8 cellular contexts compared by ENCODE assay signal in genomic region chr9:113409883-113410206, GRCh38. TPM values are rescaled to one million over a fixed set of nuclear protein-coding genes. Genes with fewer than 3 reads are reported as not detected.
DNase-seq lines count a peak whose midpoint lies in the region; ATAC-seq and TF ChIP-seq lines count a peak whose summit lies in the region.

No MANE protein-coding gene starts in this region.

- H3K27me3 Mint-ChIP-seq in GM23338 (ENCODE audit: insufficient read depth, low read depth, poor library complexity): peaks cover 16% of the 10 kb centered on the region

- H3K4me1 ChIP-seq in GM23338 (ENCODE audit: insufficient read depth): peaks cover 9% of the 10 kb centered on the region; the same call in 1 of the 2 replicates

- TF ChIP-seq CTCF in 22Rv1 (IDR thresholded peaks at IDR 0.05) (no peak), GM23338 (conservative IDR thresholded peaks at IDR 0.05; ENCODE audit: low read depth in 2 of 2) (no peak), foreskin fibroblast (IDR thresholded peaks at IDR 0.05; ENCODE audit: low read depth, low read length) (no peak)

- peak overlapping the region; percentile 99 for H3K4me3 Mint-ChIP-seq in GM23338

- DNase-seq in GM23338 (ENCODE audit: low spot score) (no peak), foreskin fibroblast (no peak), NCI-H1694 treated with DMSO at 0.1 percent for 48 hours (lab: John Stamatoyannopoulos, UW) (no peak), occipital lobe (lab: John Stamatoyannopoulos, UW) (no peak), HuH-7.5 (ENCODE audit: low spot score) (no peak)

- peak overlapping the region; percentile 82 for H3K4me2 ChIP-seq in GM23338

- peaks cover 22% of the 10 kb centered on the region for H3K4me1 Mint-ChIP-seq in GM23338

- peak overlapping the region; percentile 100 for H3K27ac Mint-ChIP-seq in GM23338

- peaks cover 6% of the 10 kb centered on the region for H4K20me1 ChIP-seq in GM23338 (replicated peaks; ENCODE audit: insufficient read depth)

- peaks cover 24% of the 10 kb centered on the region for H3F3A ChIP-seq in GM23338 (replicated peaks; ENCODE audit: low read depth)

- H3K79me2 ChIP-seq in GM23338 (replicated peaks; ENCODE audit: insufficient read depth): peaks cover 14% of the 10 kb centered on the region

- H3K4me3 ChIP-seq in GM23338 (peak overlapping the region; percentile 70), foreskin fibroblast (ENCODE audit: low read depth in 1 of 2, low read length in 2 of 2) (peak overlapping the region; percentile 64 to 95), skin epidermis (peak overlapping the region; percentile 60 to 89 (median 70))

- peaks cover 15% of the 10 kb centered on the region for H3K36me3 ChIP-seq in GM23338 (ENCODE audit: insufficient read depth)

- H3K9me3 Mint-ChIP-seq in GM23338: peaks cover 5% of the 10 kb centered on the region; the same call in 2 of the 3 replicates

- peak overlapping the region; percentile 98 for H3K27ac ChIP-seq in 22Rv1
- peak overlapping the region; percentile 97 for H3K27ac ChIP-seq in GM23338 (ENCODE audit: low read depth)
- peak overlapping the region; percentile 13 to 100 (median 97) for H3K27ac ChIP-seq in skin epidermis

- no peaks in the 10 kb centered on the region for H3K9me2 ChIP-seq in GM23338 (ENCODE audit: insufficient read depth)

- H2AFZ ChIP-seq in GM23338: 0 out of 2 replicates have a peak overlapping the region, but pooled peaks have one; percentile 44

- no peaks in the 10 kb centered on the region for H3K27me3 ChIP-seq in GM23338 (ENCODE audit: insufficient read depth)

- H3K36me3 Mint-ChIP-seq in GM23338 (ENCODE audit: low read depth): peaks cover 39% of the 10 kb centered on the region

- ATAC-seq in GM23338 (peak; percentile 19), SK-N-SH treated with all-trans-retinoic acid at 6 μM for 48 hours (peak; percentile 12)

TF ChIP-seq in GM23338, 12 proteins besides CTCF, POLR2A, EP300 and RAD21 (continues in another document):
- no peak for TF ChIP-seq STAT1 (IDR thresholded peaks at IDR 0.05; ENCODE audit: unreplicated experiment)

TF ChIP-seq in SK-N-SH treated with all-trans-retinoic acid at 6 μM for 48 hours, 23 proteins besides CTCF, POLR2A, EP300 and RAD21:
- TF ChIP-seq ZNF8 (CRISPR knock-in tag; IDR thresholded peaks at IDR 0.05) (no peak), ZNF565 (CRISPR knock-in tag; conservative IDR thresholded peaks at IDR 0.05; ENCODE audit: low read depth) (no peak)

RNA-seq across cellular contexts. Expression of gene POLE3, which starts 0.6 kb away (rescaled TPM):
- total RNA-seq in GM23338 (2014; rRNA removed; shearing (Covaris generic)): 39.2 and 44.4 TPM in 2 replicates
- 81.3 and 103 TPM in 2 replicates for polyA plus RNA-seq in GM23338 (2016; fragmentation: Nextera tagmentation; extraction: Ambion mirVana)
- 34.2 TPM for total RNA-seq in occipital lobe

RNA-seq across cellular contexts. Expression of gene C9orf43, which starts 0.7 kb away (rescaled TPM):
- total RNA-seq in GM23338 (2014; rRNA removed; shearing (Covaris generic)): 0.08 and 1.1 TPM in 2 replicates
- 0.14 and 0.63 TPM in 2 replicates for polyA plus RNA-seq in GM23338 (2016; fragmentation: Nextera tagmentation; extraction: Ambion mirVana)
- 0.62 TPM for total RNA-seq in occipital lobe

RNA-seq across cellular contexts. Expression of gene ALAD, which starts 8.8 kb away (rescaled TPM):
- 10.1 and 19.3 TPM in 2 replicates for total RNA-seq in GM23338 (2014; rRNA removed; shearing (Covaris generic))
- polyA plus RNA-seq in GM23338 (2016; fragmentation: Nextera tagmentation; extraction: Ambion mirVana): 7.0 and 7.1 TPM in 2 replicates
- total RNA-seq in occipital lobe: 12.0 TPM

RNA-seq across cellular contexts. Expression of gene HDHD3, which starts 33.1 kb away (rescaled TPM):
- 17.7 and 19.8 TPM in 2 replicates for total RNA-seq in GM23338 (2014; rRNA removed; shearing (Covaris generic))
- 9.4 and 9.5 TPM in 2 replicates for polyA plus RNA-seq in GM23338 (2016; fragmentation: Nextera tagmentation; extraction: Ambion mirVana)
- total RNA-seq in occipital lobe: 5.6 TPM

RNA-seq across cellular contexts. Expression of gene RGS3, which starts 53.7 kb away (rescaled TPM):
- 16.0 and 24.3 TPM in 2 replicates for total RNA-seq in GM23338 (2014; rRNA removed; shearing (Covaris generic))
- 12.2 and 14.2 TPM in 2 replicates for polyA plus RNA-seq in GM23338 (2016; fragmentation: Nextera tagmentation; extraction: Ambion mirVana)
- total RNA-seq in occipital lobe: 12.8 TPM
